8 cellular contexts compared by ENCODE assay signal in genomic region chr7:27165089-27165654, GRCh38. TPM values are rescaled to one million over a fixed set of nuclear protein-coding genes. Genes with fewer than 3 reads are reported as not detected.
A peak's percentile ranks its signal among the peaks of the same experiment; 100 is the strongest.
DNase-seq lines count a peak whose midpoint lies in the region; ATAC-seq lines count a peak whose summit lies in the region.

Gene HOXA9, minus strand, starts transcription at chr7:27165537. Its CDS starts 80 bp downstream, at chr7:27165457.

- peaks cover 0 to 2% (median 0%) of the 10 kb centered on the region in 3 donors for H3K36me3 Mint-ChIP-seq in naive thymus-derived CD8-positive, alpha-beta T cell

- H3K27ac Mint-ChIP-seq in naive thymus-derived CD8-positive, alpha-beta T cell: peak within 1 kb of the TSS in 4 of 10 donors; percentile 7 to 91 (median 84)

- peaks cover 0 to 8% (median 0%) of the 10 kb centered on the region in 9 donors for H3K9me3 Mint-ChIP-seq in naive thymus-derived CD8-positive, alpha-beta T cell

- DNase-seq in CD1c-positive myeloid dendritic cell (ENCODE audit: extremely low spot score): peak; percentile 90
- DNase-seq in KBM-7: peak; percentile 92
- peak; percentile 68 for DNase-seq in cerebellar cortex (ENCODE audit: low spot score)
- DNase-seq in naive thymus-derived CD8-positive, alpha-beta T cell: peak in 1 of 10 donors; percentile 56
- DNase-seq in cerebellum (ENCODE audit: low spot score): no peak

- peak within 1 kb of the TSS; percentile 46 to 81 (median 66) for H3K4me3 Mint-ChIP-seq in naive thymus-derived CD8-positive, alpha-beta T cell

- POLR2A ChIA-PET in naive thymus-derived CD8-positive, alpha-beta T cell (lab: Charles Lee): no interaction called here

- H3K4me1 Mint-ChIP-seq in naive thymus-derived CD8-positive, alpha-beta T cell: peaks cover 18 to 63% (median 41%) of the 10 kb centered on the region in 4 donors

- H3K27me3 Mint-ChIP-seq in naive thymus-derived CD8-positive, alpha-beta T cell: peaks cover 36 to 82% (median 59%) of the 10 kb centered on the region in 5 donors

- in situ Hi-C loops in KBM-7 (cut with MboI; ENCODE audit: low pct_unique_long_range_greater_than_20kb, low sequenced_read_pairs): loop anchor here (25.0 kb wide), 1 partner anchor 1303 kb away; no protein-coding TSS in a partner anchor

- no peak for ATAC-seq in naive thymus-derived CD8-positive, alpha-beta T cell
- no peak for ATAC-seq in GM21390 (IDR thresholded peaks at IDR 0.05; ENCODE audit: unreplicated experiment)
- no peak for ATAC-seq in HG03457 (IDR thresholded peaks at IDR 0.05; ENCODE audit: unreplicated experiment)
- no peak for ATAC-seq in GM19351 (IDR thresholded peaks at IDR 0.05; ENCODE audit: unreplicated experiment)

RNA-seq across cellular contexts. Expression of gene HOXA9, which starts in this region (rescaled TPM):
- not detected for total RNA-seq in naive thymus-derived CD8-positive, alpha-beta T cell
- under 1 TPM in 1 of 3 donors, not detected in 2; 0.16 TPM for polyA plus RNA-seq in naive thymus-derived CD8-positive, alpha-beta T cell
- total RNA-seq in cerebellum: not detected
